In genomic region chr14:34423445-34423844, GRCh38 we compare ENCODE assay signal across 25 cellular contexts.
"Had no signal": no experiment of that assay in that cellular context is flagged by ENCODE, and none has a peak within 500 bp of the region (broad histone marks: within the 10 kb centered on the region; RNA-seq: fewer than 3 reads in every experiment).

No MANE protein-coding gene starts in this region.

- H3K27me3 Mint-ChIP-seq: progenitor cell of endocrine pancreas had no signal

- H3K4me1 ChIP-seq: gastrocnemius medialis, spleen, tibial nerve, upper lobe of left lung had no signal

- H2AFZ ChIP-seq: parathyroid adenoma had no signal

- FAIRE-seq: colon, keratinocyte had no signal

- ATAC-seq: esophagus mucosa; gastrocnemius medialis; left ventricle myocardium superior; natural killer cell; right cardiac atrium; stimulated activated memory B cell treated with anti-CD40 and anti-IgM and Interleukin-4, amounts not matched to agents 10 μg/mL and 1 μg/mL and 100 μg/mL, for 72 hours; stimulated activated naive CD8-positive, alpha-beta T cell treated with anti-CD3 and anti-CD28 coated beads, Interleukin-15, Interleukin-2, amounts not matched to agents 100 U/mL and 50 U/mL, for 24 hours had no signal

- H3K9ac ChIP-seq: parathyroid adenoma had no signal

- H3K27ac ChIP-seq: gastrocnemius medialis, parathyroid adenoma, skin epidermis, spleen, thoracic aorta, tibial nerve, upper lobe of left lung had no signal

- H3K36me3 ChIP-seq: gastrocnemius medialis, spleen, thoracic aorta, tibial nerve, upper lobe of left lung had no signal

- H3K4me3 ChIP-seq: gastrocnemius medialis, lung, skin epidermis, spleen, thoracic aorta, tibial nerve, upper lobe of left lung had no signal

- H3K79me2 ChIP-seq: parathyroid adenoma had no signal

- H3K27me3 ChIP-seq: gastrocnemius medialis, spleen, tibial nerve, upper lobe of left lung had no signal

- H3K4me3 Mint-ChIP-seq: endodermal cell; memory B cell; natural killer cell; neural crest cell; stimulated activated memory B cell treated with anti-CD40 and anti-IgM and Interleukin-4, amounts not matched to agents 10 μg/mL and 1 μg/mL and 100 μg/mL, for 72 hours had no signal

- H3K27ac Mint-ChIP-seq: endodermal cell; memory B cell; natural killer cell; progenitor cell of endocrine pancreas; stimulated activated memory B cell treated with anti-CD40 and anti-IgM and Interleukin-4, amounts not matched to agents 10 μg/mL and 1 μg/mL and 100 μg/mL, for 72 hours had no signal

- H3K36me3 Mint-ChIP-seq: memory B cell; stimulated activated memory B cell treated with anti-CD40 and anti-IgM and Interleukin-4, amounts not matched to agents 10 μg/mL and 1 μg/mL and 100 μg/mL, for 72 hours had no signal

- H3K4me1 Mint-ChIP-seq: memory B cell; natural killer cell; neural crest cell; stimulated activated memory B cell treated with anti-CD40 and anti-IgM and Interleukin-4, amounts not matched to agents 10 μg/mL and 1 μg/mL and 100 μg/mL, for 72 hours had no signal

- DNase-seq: effector CD8-positive, alpha-beta T cell; endodermal cell; foreskin fibroblast; gastrocnemius medialis; head of caudate nucleus; left ventricle myocardium superior; natural killer cell; right cardiac atrium; spleen; stimulated activated CD4-positive, alpha-beta T cell treated with anti-CD3 and anti-CD28 coated beads, Interleukin-4, amount 100 ng/mL, for 4 hours; stimulated activated naive CD8-positive, alpha-beta T cell treated with anti-CD3 and anti-CD28 coated beads, Interleukin-15, Interleukin-2, amounts not matched to agents 100 U/mL and 50 U/mL, for 24 hours; substantia nigra; upper lobe of left lung had no signal
